10 cellular contexts compared by ENCODE assay signal in the genomic region with DNA sequence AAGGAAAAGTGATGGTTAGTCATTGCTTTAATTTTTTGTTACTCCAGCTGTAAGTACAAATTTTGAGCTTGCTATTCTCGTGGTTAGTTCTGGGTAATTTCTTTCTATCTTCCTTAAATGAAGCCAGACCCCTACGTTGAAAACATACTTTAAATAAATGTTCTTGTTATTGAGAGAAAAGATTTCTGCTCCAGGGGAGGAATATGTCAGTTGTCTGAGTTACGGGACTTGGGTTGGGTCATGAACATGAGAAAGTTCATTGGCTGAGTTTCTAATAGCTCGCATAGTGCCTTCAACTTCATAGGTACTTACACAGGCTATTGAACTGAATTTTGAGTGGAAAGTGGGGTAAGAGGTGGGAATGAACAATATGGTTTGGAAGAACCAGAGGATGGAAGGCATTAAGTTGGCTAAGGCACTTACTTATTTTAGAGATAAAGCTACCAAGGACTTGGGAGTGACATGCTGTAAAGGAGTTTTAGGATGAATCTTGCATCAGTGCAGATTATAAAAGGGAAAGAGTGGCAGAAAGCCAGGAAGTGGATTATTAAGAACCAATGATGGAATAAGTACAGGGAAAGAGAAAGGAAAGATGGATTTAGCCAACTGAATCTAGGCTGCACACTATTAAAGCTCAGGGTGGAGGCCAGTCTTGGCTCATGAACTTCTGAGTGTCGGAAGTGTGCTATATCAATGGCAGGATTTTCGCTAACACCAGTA. TPM values are rescaled to one million over a fixed set of nuclear protein-coding genes. Genes with fewer than 3 reads are reported as not detected.
DNase-seq lines count a peak whose midpoint lies in the region; ATAC-seq and TF ChIP-seq lines count a peak whose summit lies in the region.
"Had no signal": no experiment of that assay in that cellular context is flagged by ENCODE, and none has a peak within 500 bp of the region (broad histone marks: within the 10 kb centered on the region; RNA-seq: fewer than 3 reads in every experiment).

No MANE protein-coding gene starts in this region.

- TF ChIP-seq CTCF in GM10248 (IDR thresholded peaks at IDR 0.05; ENCODE audit: control extremely low read depth, extremely low read depth, low read depth, missing control alignments) = no peak

- POLR2A ChIA-PET in activated CD8-positive, alpha-beta T cell treated with anti-CD3 and anti-CD28 coated beads, Interleukin-2, amount 10 ng/mL, durations not matched to agents 7 days and 5 days (lab: Charles Lee) = interaction anchor here (0.5 to 5.3 kb wide), 10 partner anchors 9 to 797 kb away, joined by 3 to 52 read pairs (median 4); no protein-coding TSS in a partner anchor
- POLR2A ChIA-PET in GM10248 (lab: Yijun Ruan, JAX) = interaction anchor here (1.2 kb wide), 1 partner anchor 24 kb away, joined by 5 read pairs; no protein-coding TSS in a partner anchor

- H3K27ac Mint-ChIP-seq in activated CD8-positive, alpha-beta memory T cell treated with anti-CD3 and anti-CD28 coated beads, Interleukin-2, amount 10 ng/mL, durations not matched to agents 7 days and 5 days = peak overlapping the region; percentile 91
- H3K27ac Mint-ChIP-seq in activated CD8-positive, alpha-beta T cell treated with anti-CD3 and anti-CD28 coated beads, Interleukin-2, amount 10 ng/mL, durations not matched to agents 7 days and 5 days = peak overlapping the region; percentile 96
- H3K27ac Mint-ChIP-seq in stimulated activated naive CD8-positive, alpha-beta T cell treated with anti-CD3 and anti-CD28 coated beads, Interleukin-15, amount 100 ng/mL, for 72 hours = peak overlapping the region; percentile 97 to 98

- no peak for ATAC-seq in activated CD8-positive, alpha-beta memory T cell treated with anti-CD3 and anti-CD28 coated beads, Interleukin-2, amount 10 ng/mL, durations not matched to agents 7 days and 5 days
- ATAC-seq in activated CD8-positive, alpha-beta T cell treated with anti-CD3 and anti-CD28 coated beads, Interleukin-2, amount 10 ng/mL, durations not matched to agents 7 days and 5 days = no peak
- ATAC-seq in stimulated activated naive CD8-positive, alpha-beta T cell treated with anti-CD3 and anti-CD28 coated beads, Interleukin-15, amount 100 ng/mL, for 72 hours = no peak

- CTCF ChIA-PET in activated CD8-positive, alpha-beta memory T cell treated with anti-CD3 and anti-CD28 coated beads, Interleukin-2, amount 10 ng/mL, durations not matched to agents 7 days and 5 days (lab: Charles Lee) = interaction anchor here (0.7 to 5.0 kb wide), 12 partner anchors 8 to 259 kb away, joined by 3 to 42 read pairs (median 4); no protein-coding TSS in a partner anchor
- CTCF ChIA-PET in activated CD8-positive, alpha-beta T cell treated with anti-CD3 and anti-CD28 coated beads, Interleukin-2, amount 10 ng/mL, durations not matched to agents 7 days and 5 days (lab: Charles Lee) = interaction anchor here (1.2 to 6.3 kb wide), 16 partner anchors 20 to 343 kb away, joined by 3 to 25 read pairs (median 4); no protein-coding TSS in a partner anchor
- CTCF ChIA-PET in GM10248 (lab: Yijun Ruan, JAX) = interaction anchor here (0.8 to 4.8 kb wide), 7 partner anchors 8 to 218 kb away, joined by 3 to 20 read pairs (median 8); no protein-coding TSS in a partner anchor

- H3K27me3 Mint-ChIP-seq in activated CD8-positive, alpha-beta memory T cell treated with anti-CD3 and anti-CD28 coated beads, Interleukin-2, amount 10 ng/mL, durations not matched to agents 7 days and 5 days = no peaks in the 10 kb centered on the region
- H3K27me3 Mint-ChIP-seq in activated CD8-positive, alpha-beta T cell treated with anti-CD3 and anti-CD28 coated beads, Interleukin-2, amount 10 ng/mL, durations not matched to agents 7 days and 5 days (ENCODE audit: low read depth) = no peaks in the 10 kb centered on the region
- no peaks in the 10 kb centered on the region for H3K27me3 Mint-ChIP-seq in stimulated activated naive CD8-positive, alpha-beta T cell treated with anti-CD3 and anti-CD28 coated beads, Interleukin-15, amount 100 ng/mL, for 72 hours

- peaks cover 45% of the 10 kb centered on the region for H3K4me1 Mint-ChIP-seq in activated CD8-positive, alpha-beta memory T cell treated with anti-CD3 and anti-CD28 coated beads, Interleukin-2, amount 10 ng/mL, durations not matched to agents 7 days and 5 days
- H3K4me1 Mint-ChIP-seq in activated CD8-positive, alpha-beta T cell treated with anti-CD3 and anti-CD28 coated beads, Interleukin-2, amount 10 ng/mL, durations not matched to agents 7 days and 5 days (ENCODE audit: low read depth) = peaks cover 55% of the 10 kb centered on the region
- peaks cover 67% of the 10 kb centered on the region for H3K4me1 Mint-ChIP-seq in stimulated activated naive CD8-positive, alpha-beta T cell treated with anti-CD3 and anti-CD28 coated beads, Interleukin-15, amount 100 ng/mL, for 72 hours

- H3K36me3 Mint-ChIP-seq in activated CD8-positive, alpha-beta memory T cell treated with anti-CD3 and anti-CD28 coated beads, Interleukin-2, amount 10 ng/mL, durations not matched to agents 7 days and 5 days = peaks cover 51% of the 10 kb centered on the region
- peaks cover 65% of the 10 kb centered on the region for H3K36me3 Mint-ChIP-seq in activated CD8-positive, alpha-beta T cell treated with anti-CD3 and anti-CD28 coated beads, Interleukin-2, amount 10 ng/mL, durations not matched to agents 7 days and 5 days (ENCODE audit: low read depth)

- H3K4me3 ChIP-seq in iPS-11a (ENCODE audit: low read depth, low read length) = peak overlapping the region; percentile 88

- no peaks in the 10 kb centered on the region for H3K9me3 Mint-ChIP-seq in activated CD8-positive, alpha-beta memory T cell treated with anti-CD3 and anti-CD28 coated beads, Interleukin-2, amount 10 ng/mL, durations not matched to agents 7 days and 5 days (ENCODE audit: low read depth)
- H3K9me3 Mint-ChIP-seq in activated CD8-positive, alpha-beta T cell treated with anti-CD3 and anti-CD28 coated beads, Interleukin-2, amount 10 ng/mL, durations not matched to agents 7 days and 5 days (ENCODE audit: insufficient read depth) = no peaks in the 10 kb centered on the region
- no peaks in the 10 kb centered on the region for H3K9me3 Mint-ChIP-seq in stimulated activated naive CD8-positive, alpha-beta T cell treated with anti-CD3 and anti-CD28 coated beads, Interleukin-15, amount 100 ng/mL, for 72 hours

- H3K4me3 Mint-ChIP-seq in activated CD8-positive, alpha-beta memory T cell treated with anti-CD3 and anti-CD28 coated beads, Interleukin-2, amount 10 ng/mL, durations not matched to agents 7 days and 5 days = peak overlapping the region; percentile 90
- H3K4me3 Mint-ChIP-seq in activated CD8-positive, alpha-beta T cell treated with anti-CD3 and anti-CD28 coated beads, Interleukin-2, amount 10 ng/mL, durations not matched to agents 7 days and 5 days = peak overlapping the region; percentile 85
- H3K4me3 Mint-ChIP-seq in stimulated activated naive CD8-positive, alpha-beta T cell treated with anti-CD3 and anti-CD28 coated beads, Interleukin-15, amount 100 ng/mL, for 72 hours = peak overlapping the region; percentile 91 to 94

- DNase-seq in activated CD8-positive, alpha-beta memory T cell treated with anti-CD3 and anti-CD28 coated beads, Interleukin-2, amount 10 ng/mL, durations not matched to agents 7 days and 5 days = no peak
- DNase-seq in activated CD8-positive, alpha-beta memory T cell treated with anti-CD3 and anti-CD28 coated beads, Interleukin-2, amount 50 U/mL, for 48 hours = no peak
- DNase-seq in activated CD8-positive, alpha-beta T cell treated with anti-CD3 and anti-CD28 coated beads, Interleukin-2, amount 10 ng/mL, durations not matched to agents 7 days and 5 days = no peak
- DNase-seq in stimulated activated naive CD8-positive, alpha-beta T cell treated with anti-CD3 and anti-CD28 coated beads, Interleukin-15, amount 100 ng/mL, for 72 hours = no peak
- DNase-seq in GM10248 (ENCODE audit: extremely low spot score) (no peak), HK-2 (ENCODE audit: unreplicated experiment) (no peak), iPS-NIHi7 (ENCODE audit: extremely low spot score) (no peak)
- DNase-seq: C1 segment of cervical spinal cord, midbrain had no signal

RNA-seq across cellular contexts. Expression of a gene that starts 1.4 kb away (rescaled TPM):
- total RNA-seq in activated CD8-positive, alpha-beta memory T cell treated with anti-CD3 and anti-CD28 coated beads, Interleukin-2, amount 10 ng/mL, durations not matched to agents 7 days and 5 days = 1,000 to 10,000 TPM; 1,232 to 1,591 TPM
- total RNA-seq in activated CD8-positive, alpha-beta T cell treated with anti-CD3 and anti-CD28 coated beads, Interleukin-2, amount 10 ng/mL, durations not matched to agents 7 days and 5 days = 1,000 to 10,000 TPM; 1,654 to 1,730 TPM

RNA-seq across cellular contexts. Expression of a gene that starts 24.8 kb away (rescaled TPM):
- total RNA-seq in activated CD8-positive, alpha-beta memory T cell treated with anti-CD3 and anti-CD28 coated beads, Interleukin-2, amount 10 ng/mL, durations not matched to agents 7 days and 5 days = 10 to 100 TPM; 36.2 to 55.9 TPM
- 10 to 100 TPM; 40.2 to 42.4 TPM for total RNA-seq in activated CD8-positive, alpha-beta T cell treated with anti-CD3 and anti-CD28 coated beads, Interleukin-2, amount 10 ng/mL, durations not matched to agents 7 days and 5 days

RNA-seq across cellular contexts. Expression of a gene that starts 59.5 kb away (rescaled TPM):
- total RNA-seq in activated CD8-positive, alpha-beta memory T cell treated with anti-CD3 and anti-CD28 coated beads, Interleukin-2, amount 10 ng/mL, durations not matched to agents 7 days and 5 days = not detected
- not detected for total RNA-seq in activated CD8-positive, alpha-beta T cell treated with anti-CD3 and anti-CD28 coated beads, Interleukin-2, amount 10 ng/mL, durations not matched to agents 7 days and 5 days
